In the genomic region with DNA sequence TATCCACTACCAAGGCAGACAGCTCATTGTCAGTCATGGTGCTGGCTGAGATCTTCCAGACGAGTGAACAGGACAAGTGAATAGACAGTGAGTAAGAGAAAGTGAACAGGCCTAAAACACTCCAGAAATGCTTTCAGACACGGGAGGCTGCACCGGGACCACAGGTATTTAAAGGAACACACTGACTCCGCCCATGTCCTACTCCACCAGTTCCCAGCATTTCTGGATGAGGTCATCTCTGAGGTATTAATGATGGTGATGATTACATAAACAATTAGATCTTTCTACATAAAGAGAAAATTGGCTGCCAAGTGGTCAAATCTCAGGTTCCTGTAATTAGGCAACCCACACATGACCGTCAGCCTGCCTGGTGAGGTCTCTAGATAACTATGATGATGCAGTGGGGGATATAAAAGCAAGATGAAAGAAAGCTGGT, we compare ENCODE assay signal across 15 cellular contexts. TPM values are rescaled to one million over a fixed set of nuclear protein-coding genes. Genes with fewer than 3 reads are reported as not detected.
DNase-seq lines count a peak whose midpoint lies in the region; ATAC-seq and TF ChIP-seq lines count a peak whose summit lies in the region.
"Had no signal": no experiment of that assay in that cellular context is flagged by ENCODE, and none has a peak within 500 bp of the region (broad histone marks: within the 10 kb centered on the region; RNA-seq: fewer than 3 reads in every experiment).

A gene (minus strand): TSS at position 141 of the 436 bp plus-strand sequence. CDS start 104 bp downstream, at position 37.

- TF ChIP-seq CTCF in gastrocnemius medialis (IDR thresholded peaks at IDR 0.05 in 4 of 5, conservative IDR thresholded peaks at IDR 0.05 in 1 of 5) (no peak), endothelial cell (IDR thresholded peaks at IDR 0.05; ENCODE audit: unreplicated experiment) (no peak)

- intact Hi-C loops in gastrocnemius medialis (cut with DNase I; ENCODE audit: low total_unique reads) = no loop called here
- intact Hi-C loops in cardiac septum (cut with DNase I) = no loop called here

- peaks cover 3% of the 10 kb centered on the region for H3K4me1 ChIP-seq in mesodermal cell (ENCODE audit: control insufficient read depth, insufficient read depth, low read length, poor library complexity, severe bottlenecking)
- H3K4me1 ChIP-seq in gastrocnemius medialis = peaks cover 0 to 5% of the 10 kb centered on the region in 2 donors

- no peak within 1 kb of the TSS for H3K4me3 ChIP-seq in mesodermal cell (ENCODE audit: extremely low read depth, insufficient read depth, low read length, poor library complexity, severe bottlenecking)
- H3K4me3 ChIP-seq in gastrocnemius medialis = no peak within 1 kb of the TSS

- H3K9me3 ChIP-seq in mesodermal cell (ENCODE audit: control insufficient read depth, low read length) (no peaks in the 10 kb centered on the region), gastrocnemius medialis (no peaks in the 10 kb centered on the region)

- H3K27ac ChIP-seq in epithelial cell of prostate (peak within 1 kb of the TSS; percentile 37), mesodermal cell (ENCODE audit: low read depth, low read length, severe bottlenecking) (peak within 1 kb of the TSS; percentile 17), gastrocnemius medialis (no peak within 1 kb of the TSS)
- H3K27ac ChIP-seq: C4-2B had no signal

- no peaks in the 10 kb centered on the region for H3K27me3 ChIP-seq in gastrocnemius medialis

- H3K4me3 Mint-ChIP-seq in endothelial cell (ENCODE audit: unreplicated experiment) = no peak within 1 kb of the TSS
- H3K4me3 Mint-ChIP-seq: activated B cell treated with CpG ODN at 0.5 μM for 24 hours; H9; naive B cell; stimulated activated naive CD8-positive, alpha-beta T cell treated with anti-CD3 and anti-CD28 coated beads, Interleukin-15, Interleukin-2, amounts not matched to agents 100 ng/mL and 50 ng/mL, for 24 hours had no signal

- no peaks in the 10 kb centered on the region for H3K27me3 Mint-ChIP-seq in endothelial cell (ENCODE audit: unreplicated experiment)
- H3K27me3 Mint-ChIP-seq: naive B cell had no signal

- DNase-seq in Daoy (ENCODE audit: low read depth) = peak; percentile 84
- peak; percentile 92 for DNase-seq in NCI-H226
- peak; percentile 91 for DNase-seq in epithelial cell of prostate (ENCODE audit: low read depth, low spot score)
- no peak for DNase-seq in gastrocnemius medialis
- DNase-seq in cardiac septum (ENCODE audit: low spot score) = no peak
- DNase-seq in endothelial cell (ENCODE audit: low spot score) = no peak
- DNase-seq in stimulated activated CD4-positive, alpha-beta T cell treated with anti-CD3 and anti-CD28 coated beads, Interleukin-4, amount 100 ng/mL, for 24 hours = no peak
- DNase-seq: activated B cell treated with CpG ODN at 0.5 μM for 24 hours, GDM1, H9, naive B cell, right cardiac atrium had no signal

- no peaks in the 10 kb centered on the region for H3K36me3 ChIP-seq in mesodermal cell (ENCODE audit: control insufficient read depth, insufficient read depth, low read length)
- no peaks in the 10 kb centered on the region for H3K36me3 ChIP-seq in gastrocnemius medialis

- ATAC-seq in gastrocnemius medialis = no peak

- 87 to 92% methylated on average over 2 to 3 of the region's 5 CpGs for WGBS in mesodermal cell (ENCODE audit: insufficient coverage in 2 of 2), 2 experiments

- H3K27ac Mint-ChIP-seq in endothelial cell (ENCODE audit: unreplicated experiment) = no peak within 1 kb of the TSS
- H3K27ac Mint-ChIP-seq: activated B cell treated with CpG ODN at 0.5 μM for 24 hours; H9; naive B cell; stimulated activated naive CD8-positive, alpha-beta T cell treated with anti-CD3 and anti-CD28 coated beads, Interleukin-15, Interleukin-2, amounts not matched to agents 100 ng/mL and 50 ng/mL, for 24 hours had no signal

- no peaks in the 10 kb centered on the region for H3K9me3 Mint-ChIP-seq in endothelial cell (ENCODE audit: unreplicated experiment)
- H3K9me3 Mint-ChIP-seq: activated B cell treated with CpG ODN at 0.5 μM for 24 hours; H9; naive B cell; stimulated activated naive CD8-positive, alpha-beta T cell treated with anti-CD3 and anti-CD28 coated beads, Interleukin-15, Interleukin-2, amounts not matched to agents 100 ng/mL and 50 ng/mL, for 24 hours had no signal

- H3K36me3 Mint-ChIP-seq in endothelial cell (ENCODE audit: low read depth, unreplicated experiment) = no peaks in the 10 kb centered on the region
- H3K36me3 Mint-ChIP-seq: naive B cell had no signal

- no peak for TF ChIP-seq POLR2A in gastrocnemius medialis (IDR thresholded peaks at IDR 0.05)

- peaks cover under 1% of the 10 kb centered on the region for H3K4me1 Mint-ChIP-seq in endothelial cell (ENCODE audit: unreplicated experiment)
- H3K4me1 Mint-ChIP-seq: activated B cell treated with CpG ODN at 0.5 μM for 24 hours, H9, naive B cell had no signal

- in situ Hi-C loops in gastrocnemius medialis (cut with MboI; ENCODE audit: low sequenced_read_pairs in 4 of 4) = no loop called here

RNA-seq across cellular contexts. Expression of the gene that starts here (rescaled TPM):
- total RNA-seq in Daoy (2014; rRNA removed; shearing (Covaris generic)) = 7.1 and 8.7 TPM in 2 replicates
- 0.48 TPM for polyA plus RNA-seq in mesodermal cell (2013, experiment 1 of 2)
- 0.30 TPM for polyA plus RNA-seq in mesodermal cell (2013, experiment 2 of 2)
- total RNA-seq in gastrocnemius medialis = not detected
- not detected for total RNA-seq in cardiac septum
- total RNA-seq in endothelial cell (ENCODE audit: unreplicated experiment) = not detected
- total RNA-seq: activated B cell treated with CpG ODN at 0.5 μM for 24 hours, H9, right cardiac atrium had no signal
- polyA plus RNA-seq: right cardiac atrium had no signal

Comparison
In these comparisons a context has a peak if more than half of its experiments do, and no peak if none do; other contexts are left out.
1. DNase-seq: peak in Daoy (single experiment), NCI-H226 (single experiment) and epithelial cell of prostate (single experiment); none in gastrocnemius medialis (0 of 2), cardiac septum (single experiment), endothelial cell (single experiment) and stimulated activated CD4-positive, alpha-beta T cell treated with anti-CD3 and anti-CD28 coated beads, Interleukin-4, amount 100 ng/mL, for 24 hours (single experiment).
2. H3K27ac ChIP-seq: peak in epithelial cell of prostate (single experiment) and mesodermal cell (single experiment); none in gastrocnemius medialis (0 of 4).